ENCODE assay signal across 27 cellular contexts in genomic region chr2:217559084-217559483, GRCh38.
"Had no signal": no experiment of that assay in that cellular context is flagged by ENCODE, and none has a peak within 500 bp of the region (broad histone marks: within the 10 kb centered on the region; RNA-seq: fewer than 3 reads in every experiment).

No MANE protein-coding gene starts in this region.

- ATAC-seq: activated naive CD8-positive, alpha-beta T cell treated with anti-CD3 and anti-CD28 coated beads, Interleukin-2, amount 50 U/mL, for 24 hours; activated T-cell treated with anti-CD3 and anti-CD28 coated beads, Interleukin-2, amount 50 U/mL, for 4 hours; sciatic nerve; stimulated activated effector memory CD8-positive, alpha-beta T cell treated with anti-CD3 and anti-CD28 coated beads, Interleukin-12 subunit alpha, Interleukin-12 subunit beta, amount 100 ng/mL, for 72 hours had no signal

- H3K27me3 ChIP-seq: esophagus squamous epithelium, ovary, uterus had no signal

- H3K27ac ChIP-seq: epithelial cell of prostate, esophagus squamous epithelium, left ventricle myocardium inferior, ovary, prostate gland, skin epidermis, thoracic aorta, uterus had no signal

- H3K4me1 ChIP-seq: prostate gland had no signal

- H3K9me3 ChIP-seq: ovary, prostate gland, thoracic aorta, uterus had no signal

- DNase-seq: activated CD4-positive, alpha-beta memory T cell treated with anti-CD3 and anti-CD28 coated beads, Interleukin-2, amount 10 ng/mL, durations not matched to agents 7 days and 5 days; activated CD4-positive, alpha-beta T cell treated with anti-CD3 and anti-CD28 coated beads for 1 hour; activated CD4-positive, alpha-beta T cell treated with anti-CD3 and anti-CD28 coated beads, Interleukin-2, amount 10 ng/mL, durations not matched to agents 7 days and 5 days; activated naive CD8-positive, alpha-beta T cell treated with anti-CD3 and anti-CD28 coated beads, Interleukin-2, amount 50 U/mL, for 24 hours; activated T-cell treated with anti-CD3 and anti-CD28 coated beads, Interleukin-2, amount 50 U/mL, for 4 hours; amygdala; caudate nucleus; esophagus squamous epithelium; left ventricle myocardium inferior; nephron progenitor cell; ovary; retina; stimulated activated CD4-positive, alpha-beta T cell treated with anti-CD3 and anti-CD28 coated beads, Interleukin-12 subunit alpha, Interleukin-12 subunit beta, amount 100 ng/mL, for 4 hours; stimulated activated CD4-positive, alpha-beta T cell treated with anti-CD3 and anti-CD28 coated beads, Interleukin-4, amount 100 ng/mL, for 24 hours; T-helper 9 cell; uterus had no signal

- H3K36me3 Mint-ChIP-seq: stimulated activated effector memory CD8-positive, alpha-beta T cell treated with anti-CD3 and anti-CD28 coated beads, Interleukin-12 subunit alpha, Interleukin-12 subunit beta, amount 100 ng/mL, for 72 hours; type B pancreatic cell had no signal

- H3K36me3 ChIP-seq: esophagus squamous epithelium, left ventricle myocardium inferior, ovary, prostate gland, thoracic aorta, uterus had no signal

- H3K27ac Mint-ChIP-seq: activated CD4-positive, alpha-beta memory T cell treated with anti-CD3 and anti-CD28 coated beads, Interleukin-2, amount 10 ng/mL, durations not matched to agents 7 days and 5 days; activated CD4-positive, alpha-beta T cell treated with anti-CD3 and anti-CD28 coated beads, Interleukin-2, amount 10 ng/mL, durations not matched to agents 7 days and 5 days; activated naive CD4-positive, alpha-beta T cell treated with anti-CD3 and anti-CD28 coated beads, Interleukin-2, amount 50 U/mL, for 24 hours; activated naive CD8-positive, alpha-beta T cell treated with anti-CD3 and anti-CD28 coated beads, Interleukin-2, amount 50 U/mL, for 24 hours; activated T-helper 2 cell treated with anti-CD3 and anti-CD28 coated beads, Interferon-gamma antibody, Interleukin-2, Interleukin-4, amounts not matched to agents 10 μg/mL and 5 μg/mL and 100 μg/mL, durations not matched to agents 14 hours and 24 hours and 36 hours; dendritic cell treated with granulocyte-macrophage colony-stimulating factor and Interleukin-4, amounts not matched to agents 40 ng/mL and 50 ng/mL, for 4 days; nephron progenitor cell; stimulated activated effector memory CD8-positive, alpha-beta T cell treated with anti-CD3 and anti-CD28 coated beads, Interleukin-12 subunit alpha, Interleukin-12 subunit beta, amount 100 ng/mL, for 72 hours; stimulated activated naive CD8-positive, alpha-beta T cell treated with anti-CD3 and anti-CD28 coated beads, Interleukin-15, Interleukin-2, amounts not matched to agents 100 ng/mL and 50 ng/mL, for 24 hours; type B pancreatic cell had no signal

- H3K4me3 ChIP-seq: esophagus squamous epithelium, left ventricle myocardium inferior, ovary, prostate gland, skin epidermis, thoracic aorta, uterus had no signal

- H3K27me3 Mint-ChIP-seq: activated CD4-positive, alpha-beta memory T cell treated with anti-CD3 and anti-CD28 coated beads, Interleukin-2, amount 10 ng/mL, durations not matched to agents 7 days and 5 days; activated CD4-positive, alpha-beta T cell treated with anti-CD3 and anti-CD28 coated beads, Interleukin-2, amount 10 ng/mL, durations not matched to agents 7 days and 5 days; activated naive CD4-positive, alpha-beta T cell treated with anti-CD3 and anti-CD28 coated beads, Interleukin-2, amount 50 U/mL, for 24 hours; activated naive CD8-positive, alpha-beta T cell treated with anti-CD3 and anti-CD28 coated beads, Interleukin-2, amount 50 U/mL, for 24 hours; stimulated activated naive CD8-positive, alpha-beta T cell treated with anti-CD3 and anti-CD28 coated beads, Interleukin-15, Interleukin-2, amounts not matched to agents 100 ng/mL and 50 ng/mL, for 24 hours; type B pancreatic cell had no signal

- H3K4me1 Mint-ChIP-seq: activated CD4-positive, alpha-beta memory T cell treated with anti-CD3 and anti-CD28 coated beads, Interleukin-2, amount 10 ng/mL, durations not matched to agents 7 days and 5 days; stimulated activated effector memory CD8-positive, alpha-beta T cell treated with anti-CD3 and anti-CD28 coated beads, Interleukin-12 subunit alpha, Interleukin-12 subunit beta, amount 100 ng/mL, for 72 hours had no signal

- H3K4me3 Mint-ChIP-seq: activated CD4-positive, alpha-beta memory T cell treated with anti-CD3 and anti-CD28 coated beads, Interleukin-2, amount 10 ng/mL, durations not matched to agents 7 days and 5 days; activated CD4-positive, alpha-beta T cell treated with anti-CD3 and anti-CD28 coated beads, Interleukin-2, amount 10 ng/mL, durations not matched to agents 7 days and 5 days; activated naive CD4-positive, alpha-beta T cell treated with anti-CD3 and anti-CD28 coated beads, Interleukin-2, amount 50 U/mL, for 24 hours; activated naive CD8-positive, alpha-beta T cell treated with anti-CD3 and anti-CD28 coated beads, Interleukin-2, amount 50 U/mL, for 24 hours; activated T-cell treated with anti-CD3 and anti-CD28 coated beads, Interleukin-2, amount 50 U/mL, for 4 hours; dendritic cell treated with granulocyte-macrophage colony-stimulating factor and Interleukin-4, amounts not matched to agents 40 ng/mL and 50 ng/mL, for 4 days; nephron progenitor cell; stimulated activated effector memory CD8-positive, alpha-beta T cell treated with anti-CD3 and anti-CD28 coated beads, Interleukin-12 subunit alpha, Interleukin-12 subunit beta, amount 100 ng/mL, for 72 hours; stimulated activated naive CD8-positive, alpha-beta T cell treated with anti-CD3 and anti-CD28 coated beads, Interleukin-15, Interleukin-2, amounts not matched to agents 100 ng/mL and 50 ng/mL, for 24 hours; type B pancreatic cell had no signal
